In genomic region chr6:137659871-137660270, GRCh38 we compare ENCODE assay signal across 1 cellular context.
A peak's percentile ranks its signal among the peaks of the same experiment; 100 is the strongest.
TF ChIP-seq lines count a peak whose summit lies in the region.

No MANE protein-coding gene starts in this region.

TF ChIP-seq in HepG2, 621 proteins besides CTCF, POLR2A, EP300 and RAD21 (continued from another document):
- TF ChIP-seq ZNF646 (CRISPR knock-in tag; IDR thresholded peaks at IDR 0.05) = no peak
- TF ChIP-seq SALL1 (CRISPR knock-in tag; IDR thresholded peaks at IDR 0.05) = peak; percentile 21; the same call in 1 of the 2 replicates
- 0 out of 2 replicates have a peak, but pooled peaks have one; percentile 38 for TF ChIP-seq CHD4 (IDR thresholded peaks at IDR 0.05; ENCODE audit: borderline replicate concordance, low read length)
- TF ChIP-seq EED (CRISPR knock-in tag; IDR thresholded peaks at IDR 0.05) = no peak
- no peak for TF ChIP-seq MEIS1 (CRISPR knock-in tag; IDR thresholded peaks at IDR 0.05; ENCODE audit: borderline replicate concordance)
- TF ChIP-seq ZFY (CRISPR knock-in tag; IDR thresholded peaks at IDR 0.05) = no peak
- TF ChIP-seq SMAD1 (CRISPR knock-in tag; IDR thresholded peaks at IDR 0.05; ENCODE audit: borderline replicate concordance, low read depth) = no peak
- no peak for TF ChIP-seq MTA1 (CRISPR knock-in tag; IDR thresholded peaks at IDR 0.05; ENCODE audit: borderline replicate concordance)
- TF ChIP-seq ELK4 (CRISPR knock-in tag; IDR thresholded peaks at IDR 0.05; ENCODE audit: borderline replicate concordance) = no peak
- TF ChIP-seq GATAD2A (CRISPR knock-in tag; IDR thresholded peaks at IDR 0.05) = no peak; the same call in 1 of the 2 replicates
- TF ChIP-seq RAD51 (IDR thresholded peaks at IDR 0.05; ENCODE audit: borderline replicate concordance) = no peak
- no peak for TF ChIP-seq ZBTB21 (CRISPR knock-in tag; IDR thresholded peaks at IDR 0.05)
- TF ChIP-seq SRF (IDR thresholded peaks at IDR 0.05; ENCODE audit: low read depth, low read length) = no peak
- no peak for TF ChIP-seq RCOR2 (CRISPR knock-in tag; IDR thresholded peaks at IDR 0.05)
- TF ChIP-seq CCDC6 (CRISPR knock-in tag; IDR thresholded peaks at IDR 0.05) = 0 out of 2 replicates have a peak, but pooled peaks have one; percentile 42
- no peak for TF ChIP-seq FOSL2 (CRISPR knock-in tag; IDR thresholded peaks at IDR 0.05)
- TF ChIP-seq ZNF614 (CRISPR knock-in tag; IDR thresholded peaks at IDR 0.05; ENCODE audit: borderline replicate concordance) = peak; percentile 24; the same call in 1 of the 2 replicates
- no peak for TF ChIP-seq SATB2 (CRISPR knock-in tag; IDR thresholded peaks at IDR 0.05)
- TF ChIP-seq TBX2 (CRISPR knock-in tag; IDR thresholded peaks at IDR 0.05; ENCODE audit: borderline replicate concordance) = no peak; the same call in 1 of the 2 replicates
- no peak for TF ChIP-seq PATZ1 (CRISPR knock-in tag; IDR thresholded peaks at IDR 0.05)
- no peak for TF ChIP-seq ZBTB33 (CRISPR knock-in tag; IDR thresholded peaks at IDR 0.05)
- TF ChIP-seq BCL6 (CRISPR knock-in tag; IDR thresholded peaks at IDR 0.05) = peak; percentile 65; the same call in 1 of the 2 replicates
- no peak for TF ChIP-seq TSC22D2 (CRISPR knock-in tag; IDR thresholded peaks at IDR 0.05; ENCODE audit: borderline replicate concordance)
- TF ChIP-seq U2AF2 (IDR thresholded peaks at IDR 0.05; ENCODE audit: low read depth, low read length) = no peak
- 0 out of 2 replicates have a peak, but pooled peaks have one; percentile 27 for TF ChIP-seq RARA (CRISPR knock-in tag; IDR thresholded peaks at IDR 0.05)
- TF ChIP-seq CENPX (CRISPR knock-in tag; IDR thresholded peaks at IDR 0.05) = no peak
- TF ChIP-seq ZNF460 (CRISPR knock-in tag; IDR thresholded peaks at IDR 0.05; ENCODE audit: borderline replicate concordance) = no peak
- no peak for TF ChIP-seq SSRP1 (CRISPR knock-in tag; IDR thresholded peaks at IDR 0.05)
- peak; percentile 44 for TF ChIP-seq ZEB1 (IDR thresholded peaks at IDR 0.05; ENCODE audit: insufficient replicate concordance, low read depth)
- no peak for TF ChIP-seq PAF1 (CRISPR knock-in tag; IDR thresholded peaks at IDR 0.05)
- no peak for TF ChIP-seq CSRNP2 (CRISPR knock-in tag; conservative IDR thresholded peaks at IDR 0.05; ENCODE audit: low read depth)
- 0 out of 2 replicates have a peak, but pooled peaks have one; percentile 21 for TF ChIP-seq THRA (CRISPR knock-in tag; IDR thresholded peaks at IDR 0.05; ENCODE audit: borderline replicate concordance)
- TF ChIP-seq ZNF883 (CRISPR knock-in tag; IDR thresholded peaks at IDR 0.05; ENCODE audit: not compliant biosample characterization) = no peak
- TF ChIP-seq ZNF484 (CRISPR knock-in tag; IDR thresholded peaks at IDR 0.05; ENCODE audit: borderline replicate concordance, low read depth) = no peak
- TF ChIP-seq ZGPAT (CRISPR knock-in tag; IDR thresholded peaks at IDR 0.05) = no peak
- TF ChIP-seq KLF16 (CRISPR knock-in tag; IDR thresholded peaks at IDR 0.05) = no peak
- TF ChIP-seq DDIT3 (CRISPR knock-in tag; IDR thresholded peaks at IDR 0.05) = no peak
- TF ChIP-seq ZNF792 (CRISPR knock-in tag; IDR thresholded peaks at IDR 0.05) = no peak; the same call in 1 of the 2 replicates
- TF ChIP-seq TEAD3 (CRISPR knock-in tag; optimal IDR thresholded peaks at IDR 0.05; ENCODE audit: borderline replicate concordance) = peak; percentile 28
